In the genomic region with DNA sequence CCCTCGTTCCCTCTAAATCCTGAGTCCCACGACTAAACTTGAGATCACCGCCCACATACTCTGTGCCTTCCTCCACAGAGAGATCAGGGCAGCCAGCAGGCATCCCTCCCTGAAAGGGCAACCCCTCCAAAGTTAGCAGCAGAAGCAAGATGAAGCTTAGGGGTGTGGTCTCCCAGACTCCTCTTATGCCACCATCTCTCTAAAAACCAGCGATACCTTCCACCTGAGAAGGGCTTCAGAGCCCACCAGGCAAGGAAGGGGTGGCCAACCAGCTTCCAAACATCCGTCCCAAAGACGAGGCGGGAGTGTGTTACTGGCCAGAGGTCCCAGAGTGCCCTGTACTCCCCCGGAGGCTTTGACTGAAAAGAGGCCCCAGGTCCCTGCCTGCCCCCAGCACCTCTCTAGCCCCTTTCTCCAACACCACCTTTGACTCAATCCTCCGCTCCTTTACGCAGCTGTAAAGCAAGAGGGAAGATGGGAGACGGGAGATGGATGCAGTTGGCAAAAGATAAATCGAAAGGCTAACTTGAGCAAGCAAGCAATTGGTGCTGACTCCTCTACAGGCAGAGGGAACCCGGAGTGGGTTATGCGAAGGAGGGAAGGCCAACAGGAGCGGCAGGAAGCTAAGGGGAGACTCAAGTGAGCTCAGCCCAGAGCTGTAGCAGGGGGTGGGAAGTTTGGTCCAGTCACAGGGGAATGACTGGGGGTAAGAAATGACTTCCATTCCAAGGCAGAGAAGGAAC, we compare ENCODE assay signal across 1 cellular context.
TF ChIP-seq lines count a peak whose summit lies in the region.

No MANE protein-coding gene starts in this region.

TF ChIP-seq in HCT116, 20 proteins besides CTCF, POLR2A, EP300 and RAD21:
- TF ChIP-seq EGR1 (IDR thresholded peaks at IDR 0.05; ENCODE audit: low read depth) (no peak), TCF7L2 (IDR thresholded peaks at IDR 0.05; ENCODE audit: borderline replicate concordance, extremely low read depth, insufficient read depth, insufficient read length) (no peak), JUND (IDR thresholded peaks at IDR 0.05) (no peak), SP1 (IDR thresholded peaks at IDR 0.05; ENCODE audit: low read depth) (no peak), FOSL1 (IDR thresholded peaks at IDR 0.05; ENCODE audit: low read depth) (no peak), POLR2AphosphoS5 (IDR thresholded peaks at IDR 0.05; ENCODE audit: low read depth, low read length) (no peak), SIN3A (IDR thresholded peaks at IDR 0.05; ENCODE audit: low read depth) (no peak), YY1 (IDR thresholded peaks at IDR 0.05; ENCODE audit: extremely low read depth, insufficient replicate concordance, low read depth, low read length) (no peak), EZH2phosphoT487 (IDR thresholded peaks at IDR 0.05; ENCODE audit: borderline replicate concordance) (no peak), CBX3 (IDR thresholded peaks at IDR 0.05; ENCODE audit: low read depth) (no peak), ZFX (IDR thresholded peaks at IDR 0.05) (no peak), EZH2 (IDR thresholded peaks at IDR 0.05) (no peak), ELF1 (IDR thresholded peaks at IDR 0.05; ENCODE audit: borderline replicate concordance, low read depth) (no peak), SRF (IDR thresholded peaks at IDR 0.05; ENCODE audit: low read depth) (no peak)
- TF ChIP-seq, protein P1, sequence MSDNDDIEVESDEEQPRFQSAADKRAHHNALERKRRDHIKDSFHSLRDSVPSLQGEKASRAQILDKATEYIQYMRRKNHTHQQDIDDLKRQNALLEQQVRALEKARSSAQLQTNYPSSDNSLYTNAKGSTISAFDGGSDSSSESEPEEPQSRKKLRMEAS (IDR thresholded peaks at IDR 0.05): no peak
- TF ChIP-seq, protein P2, sequence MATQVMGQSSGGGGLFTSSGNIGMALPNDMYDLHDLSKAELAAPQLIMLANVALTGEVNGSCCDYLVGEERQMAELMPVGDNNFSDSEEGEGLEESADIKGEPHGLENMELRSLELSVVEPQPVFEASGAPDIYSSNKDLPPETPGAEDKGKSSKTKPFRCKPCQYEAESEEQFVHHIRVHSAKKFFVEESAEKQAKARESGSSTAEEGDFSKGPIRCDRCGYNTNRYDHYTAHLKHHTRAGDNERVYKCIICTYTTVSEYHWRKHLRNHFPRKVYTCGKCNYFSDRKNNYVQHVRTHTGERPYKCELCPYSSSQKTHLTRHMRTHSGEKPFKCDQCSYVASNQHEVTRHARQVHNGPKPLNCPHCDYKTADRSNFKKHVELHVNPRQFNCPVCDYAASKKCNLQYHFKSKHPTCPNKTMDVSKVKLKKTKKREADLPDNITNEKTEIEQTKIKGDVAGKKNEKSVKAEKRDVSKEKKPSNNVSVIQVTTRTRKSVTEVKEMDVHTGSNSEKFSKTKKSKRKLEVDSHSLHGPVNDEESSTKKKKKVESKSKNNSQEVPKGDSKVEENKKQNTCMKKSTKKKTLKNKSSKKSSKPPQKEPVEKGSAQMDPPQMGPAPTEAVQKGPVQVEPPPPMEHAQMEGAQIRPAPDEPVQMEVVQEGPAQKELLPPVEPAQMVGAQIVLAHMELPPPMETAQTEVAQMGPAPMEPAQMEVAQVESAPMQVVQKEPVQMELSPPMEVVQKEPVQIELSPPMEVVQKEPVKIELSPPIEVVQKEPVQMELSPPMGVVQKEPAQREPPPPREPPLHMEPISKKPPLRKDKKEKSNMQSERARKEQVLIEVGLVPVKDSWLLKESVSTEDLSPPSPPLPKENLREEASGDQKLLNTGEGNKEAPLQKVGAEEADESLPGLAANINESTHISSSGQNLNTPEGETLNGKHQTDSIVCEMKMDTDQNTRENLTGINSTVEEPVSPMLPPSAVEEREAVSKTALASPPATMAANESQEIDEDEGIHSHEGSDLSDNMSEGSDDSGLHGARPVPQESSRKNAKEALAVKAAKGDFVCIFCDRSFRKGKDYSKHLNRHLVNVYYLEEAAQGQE (IDR thresholded peaks at IDR 0.05; ENCODE audit: low read depth): no peak
- TF ChIP-seq, protein P3, sequence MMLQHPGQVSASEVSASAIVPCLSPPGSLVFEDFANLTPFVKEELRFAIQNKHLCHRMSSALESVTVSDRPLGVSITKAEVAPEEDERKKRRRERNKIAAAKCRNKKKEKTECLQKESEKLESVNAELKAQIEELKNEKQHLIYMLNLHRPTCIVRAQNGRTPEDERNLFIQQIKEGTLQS (IDR thresholded peaks at IDR 0.05): no peak
- TF ChIP-seq, protein P4, sequence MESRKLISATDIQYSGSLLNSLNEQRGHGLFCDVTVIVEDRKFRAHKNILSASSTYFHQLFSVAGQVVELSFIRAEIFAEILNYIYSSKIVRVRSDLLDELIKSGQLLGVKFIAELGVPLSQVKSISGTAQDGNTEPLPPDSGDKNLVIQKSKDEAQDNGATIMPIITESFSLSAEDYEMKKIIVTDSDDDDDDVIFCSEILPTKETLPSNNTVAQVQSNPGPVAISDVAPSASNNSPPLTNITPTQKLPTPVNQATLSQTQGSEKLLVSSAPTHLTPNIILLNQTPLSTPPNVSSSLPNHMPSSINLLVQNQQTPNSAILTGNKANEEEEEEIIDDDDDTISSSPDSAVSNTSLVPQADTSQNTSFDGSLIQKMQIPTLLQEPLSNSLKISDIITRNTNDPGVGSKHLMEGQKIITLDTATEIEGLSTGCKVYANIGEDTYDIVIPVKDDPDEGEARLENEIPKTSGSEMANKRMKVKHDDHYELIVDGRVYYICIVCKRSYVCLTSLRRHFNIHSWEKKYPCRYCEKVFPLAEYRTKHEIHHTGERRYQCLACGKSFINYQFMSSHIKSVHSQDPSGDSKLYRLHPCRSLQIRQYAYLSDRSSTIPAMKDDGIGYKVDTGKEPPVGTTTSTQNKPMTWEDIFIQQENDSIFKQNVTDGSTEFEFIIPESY (IDR thresholded peaks at IDR 0.05; ENCODE audit: extremely low read depth, insufficient replicate concordance, low read length): no peak
TF ChIP-seq in HCT116: peak in this region for 0.
